ENCODE assay signal across 1 cellular context in genomic region chr14:103247169-103247606, GRCh38.
TF ChIP-seq lines count a peak whose summit lies in the region.

No MANE protein-coding gene starts in this region.

TF ChIP-seq in HepG2, 621 proteins besides CTCF, POLR2A, EP300 and RAD21 (continued from another document):
- TF ChIP-seq ZNF678 (CRISPR knock-in tag; IDR thresholded peaks at IDR 0.05) (no peak), CEBPB (IDR thresholded peaks at IDR 0.05; ENCODE audit: borderline replicate concordance, low read depth, low read length) (peak; percentile 58; the same call in 1 of the 2 replicates), RFXAP (CRISPR knock-in tag; IDR thresholded peaks at IDR 0.05; ENCODE audit: borderline replicate concordance) (no peak), HNF4A (CRISPR knock-in tag; IDR thresholded peaks at IDR 0.05) (peak; percentile 13; the same call in 1 of the 2 replicates), ZBTB3 (CRISPR knock-in tag; IDR thresholded peaks at IDR 0.05; ENCODE audit: borderline replicate concordance, low read depth) (peak; percentile 47; the same call in 1 of the 2 replicates), TRIM22 (IDR thresholded peaks at IDR 0.05) (no peak), RNF2 (conservative IDR thresholded peaks at IDR 0.05; ENCODE audit: low read depth) (no peak), FOXA1 (IDR thresholded peaks at IDR 0.05) (no peak), FOXA1 (CRISPR knock-in tag; IDR thresholded peaks at IDR 0.05) (no peak), ZNF644 (CRISPR knock-in tag; IDR thresholded peaks at IDR 0.05; ENCODE audit: low read depth) (no peak), MLX (CRISPR knock-in tag; IDR thresholded peaks at IDR 0.05) (no peak)
